Comparison of ENCODE assay signal across 22 cellular contexts in genomic region chr14:95901014-95901413, GRCh38. TPM values are rescaled to one million over a fixed set of nuclear protein-coding genes. Genes with fewer than 3 reads are reported as not detected.
A peak's percentile ranks its signal among the peaks of the same experiment; 100 is the strongest.
DNase-seq lines count a peak whose midpoint lies in the region; TF ChIP-seq lines count a peak whose summit lies in the region.
"Had no signal": no experiment of that assay in that cellular context is flagged by ENCODE, and none has a peak within 500 bp of the region (broad histone marks: within the 10 kb centered on the region; RNA-seq: fewer than 3 reads in every experiment).

No MANE protein-coding gene starts in this region.

- no peak overlapping the region for H2BK5ac ChIP-seq in mesenchymal stem cell (ENCODE audit: low read depth, low read length, poor library complexity, severe bottlenecking)

- no peak overlapping the region for H2AFZ ChIP-seq in mesenchymal stem cell (ENCODE audit: low read depth, low read length)
- H2AFZ ChIP-seq: neural progenitor cell had no signal

- peak; percentile 59 for DNase-seq in DMS 273 (lab: John Stamatoyannopoulos, UW; ENCODE audit: unreplicated experiment)
- no peak for DNase-seq in DMS 273 treated with DMSO at 0.1 percent for 48 hours (lab: John Stamatoyannopoulos, UW)
- peak; percentile 23 for DNase-seq in HS-5 (ENCODE audit: low read depth)
- DNase-seq in SW480 (ENCODE audit: low spot score), result peak; percentile 43
- DNase-seq in mesenchymal stem cell, result no peak
- DNase-seq in D341Med (ENCODE audit: low spot score), result no peak
- DNase-seq in Calu3, result no peak
- no peak for DNase-seq in NCI-H748 treated with DMSO at 0.1 percent for 48 hours (lab: John Stamatoyannopoulos, UW)
- DNase-seq: activated CD4-positive, alpha-beta T cell treated with anti-CD3 and anti-CD28 coated beads, Interleukin-2, amount 50 U/mL, for 1 hour; amygdala; C1 segment of cervical spinal cord; central memory CD4-positive, alpha-beta T cell; GOT3; NCI-H1694; NCI-H2227 treated with DMSO at 0.1 percent for 48 hours; psoas muscle; stimulated activated CD4-positive, alpha-beta T cell treated with anti-CD3 and anti-CD28 coated beads, Interleukin-2, amount 100 ng/mL, for 48 hours; stimulated activated naive CD8-positive, alpha-beta T cell treated with anti-CD3 and anti-CD28 coated beads, Interleukin-15, amount 100 ng/mL, for 72 hours; T-helper 1 cell had no signal

- WGBS in mesenchymal stem cell, result 63% methylated on average over 6 of the region's 6 CpGs

- no peak overlapping the region for H3K4me2 ChIP-seq in mesenchymal stem cell (ENCODE audit: low read length, poor library complexity, severe bottlenecking)
- H3K4me2 ChIP-seq: neural progenitor cell had no signal

- H4K8ac ChIP-seq in mesenchymal stem cell (ENCODE audit: low read length), result no peak overlapping the region

- TF ChIP-seq CTCF in Calu3 (IDR thresholded peaks at IDR 0.05; ENCODE audit: unreplicated experiment), result no peak

- CTCF ChIA-PET in Calu3 (lab: Charles Lee), result no interaction called here

- no TSS peak for BruUV-seq in Calu3 (replicated peaks; lab: Mats Ljungman, UMichigan)

- H3K9me3 Mint-ChIP-seq in Calu3 (ENCODE audit: low read depth, unreplicated experiment), result no peaks in the 10 kb centered on the region
- H3K9me3 Mint-ChIP-seq: neural progenitor cell; stimulated activated naive CD8-positive, alpha-beta T cell treated with anti-CD3 and anti-CD28 coated beads, Interleukin-15, amount 100 ng/mL, for 72 hours had no signal

- H3K9ac ChIP-seq in mesenchymal stem cell (ENCODE audit: low read length), result peak overlapping the region; percentile 21
- H3K9ac ChIP-seq: neural progenitor cell had no signal

- no peak overlapping the region for H2BK12ac ChIP-seq in mesenchymal stem cell (ENCODE audit: low read length in 2 of 2)

- H3K79me1 ChIP-seq in mesenchymal stem cell (replicated peaks; ENCODE audit: low read length, poor library complexity, severe bottlenecking), result no peaks in the 10 kb centered on the region

- H3K14ac ChIP-seq in mesenchymal stem cell (ENCODE audit: low read length in 2 of 2), result no peak overlapping the region

- no peaks in the 10 kb centered on the region for H3K36me3 Mint-ChIP-seq in Calu3 (ENCODE audit: insufficient read depth, unreplicated experiment)
- H3K36me3 Mint-ChIP-seq: neural progenitor cell had no signal

- H3K4me3 Mint-ChIP-seq in Calu3 (ENCODE audit: low read depth, unreplicated experiment), result no peak overlapping the region
- H3K4me3 Mint-ChIP-seq: neural progenitor cell; stimulated activated naive CD8-positive, alpha-beta T cell treated with anti-CD3 and anti-CD28 coated beads, Interleukin-15, amount 100 ng/mL, for 72 hours had no signal

- intact Hi-C loops in Calu3 (cut with micrococcal nuclease; ENCODE audit: unreplicated experiment), result no loop called here

- no peak overlapping the region for H3K23ac ChIP-seq in mesenchymal stem cell (ENCODE audit: low read length in 2 of 2)

- no peak overlapping the region for H4K91ac ChIP-seq in mesenchymal stem cell (ENCODE audit: low read length)

- no peak overlapping the region for H3K18ac ChIP-seq in mesenchymal stem cell (ENCODE audit: low read depth in 1 of 2, low read length in 2 of 2)

- H3K4me1 Mint-ChIP-seq in Calu3 (ENCODE audit: low read depth, unreplicated experiment), result no peaks in the 10 kb centered on the region
- H3K4me1 Mint-ChIP-seq: stimulated activated naive CD8-positive, alpha-beta T cell treated with anti-CD3 and anti-CD28 coated beads, Interleukin-15, amount 100 ng/mL, for 72 hours had no signal

- H3K4me1 ChIP-seq in mesenchymal stem cell (ENCODE audit: control insufficient read depth, insufficient read depth, low read depth, low read length), result no peaks in the 10 kb centered on the region
- H3K4me1 ChIP-seq: psoas muscle had no signal

- H3K36me3 ChIP-seq in mesenchymal stem cell (ENCODE audit: control insufficient read depth in 1 of 2, insufficient read depth in 2 of 2, low read depth in 1 of 2, low read length in 2 of 2), result no peaks in the 10 kb centered on the region

- no peak overlapping the region for H2BK15ac ChIP-seq in mesenchymal stem cell (ENCODE audit: low read depth, poor library complexity, severe bottlenecking)

- peaks cover 0 to 51% of the 10 kb centered on the region in 2 experiments for H3K27me3 ChIP-seq in mesenchymal stem cell (ENCODE audit: control insufficient read depth in 1 of 2, insufficient read depth in 1 of 2, low read length in 2 of 2)
- H3K27me3 ChIP-seq: neural progenitor cell had no signal

- H2AK5ac ChIP-seq in mesenchymal stem cell (ENCODE audit: low read length, severe bottlenecking), result no peak overlapping the region

- no peak overlapping the region for H3K4ac ChIP-seq in mesenchymal stem cell (ENCODE audit: low read depth in 1 of 2, low read length in 2 of 2)

- H3K4me3 ChIP-seq in mesenchymal stem cell (ENCODE audit: insufficient read depth in 1 of 2, low read depth in 1 of 2, low read length in 2 of 2), result no peak overlapping the region
- H3K4me3 ChIP-seq: neural progenitor cell, psoas muscle had no signal

- no peak overlapping the region for H3K27ac Mint-ChIP-seq in Calu3 (ENCODE audit: unreplicated experiment)
- H3K27ac Mint-ChIP-seq: neural progenitor cell; stimulated activated naive CD8-positive, alpha-beta T cell treated with anti-CD3 and anti-CD28 coated beads, Interleukin-15, amount 100 ng/mL, for 72 hours had no signal

- no peak overlapping the region for H3K27ac ChIP-seq in mesenchymal stem cell (ENCODE audit: low read length, poor library complexity, severe bottlenecking)
- H3K27ac ChIP-seq: 22Rv1, neural progenitor cell, psoas muscle had no signal

- no peaks in the 10 kb centered on the region for H3K9me3 ChIP-seq in mesenchymal stem cell (ENCODE audit: control insufficient read depth, low read length)
- H3K9me3 ChIP-seq: psoas muscle had no signal

- H2BK120ac ChIP-seq in mesenchymal stem cell (ENCODE audit: low read depth, low read length), result no peak overlapping the region

- H3K27me3 Mint-ChIP-seq in Calu3 (ENCODE audit: unreplicated experiment), result peaks cover 92% of the 10 kb centered on the region

RNA-seq across cellular contexts. Expression of gene TUNAR, which starts 24.4 kb away (rescaled TPM):
- not detected for polyA plus RNA-seq in mesenchymal stem cell (2013, experiment 1 of 2)
- not detected for polyA plus RNA-seq in mesenchymal stem cell (2013, experiment 2 of 2)
- total RNA-seq in Calu3 (2022), result not detected in 2 replicates
- total RNA-seq: psoas muscle, skeletal muscle tissue had no signal

Comparison
In these comparisons a context has a peak if more than half of its experiments do, and no peak if none do; other contexts are left out.
1. DNase-seq: peak in DMS 273 (single experiment), HS-5 (single experiment) and SW480 (single experiment); none in DMS 273 treated with DMSO at 0.1 percent for 48 hours (single experiment), mesenchymal stem cell (single experiment), D341Med (single experiment), Calu3 (single experiment) and NCI-H748 treated with DMSO at 0.1 percent for 48 hours (single experiment).